In genomic region chr10:121608669-121609190, GRCh38 we compare ENCODE assay signal across 8 cellular contexts. TPM values are rescaled to one million over a fixed set of nuclear protein-coding genes. Genes with fewer than 3 reads are reported as not detected.
DNase-seq lines count a peak whose midpoint lies in the region; ATAC-seq, FAIRE-seq and TF ChIP-seq lines count a peak whose summit lies in the region.

No MANE protein-coding gene starts in this region.

- peaks cover 0 to 2% of the 10 kb centered on the region in 2 donors for H3K9me3 Mint-ChIP-seq in stimulated activated naive B cell treated with anti-CD40 and anti-IgM and Interleukin-4, amounts not matched to agents 10 μg/mL and 1 μg/mL and 100 μg/mL, for 72 hours

- no peaks in the 10 kb centered on the region for H3K4me1 Mint-ChIP-seq in stimulated activated naive B cell treated with anti-CD40 and anti-IgM and Interleukin-4, amounts not matched to agents 10 μg/mL and 1 μg/mL and 100 μg/mL, for 72 hours

- H3K4me1 ChIP-seq in HAP-1 (peaks cover 2% of the 10 kb centered on the region; the same call in 1 of the 2 replicates), lower lobe of right lung (no peaks in the 10 kb centered on the region)

- H3K4me3 ChIP-seq in HAP-1 (no peak overlapping the region; the same call in 1 of the 2 replicates), bronchial epithelial cell (ENCODE audit: low read depth, low read length) (peak overlapping the region; percentile 20), lower lobe of right lung (peak overlapping the region; percentile 43)

- peak; percentile 87 for DNase-seq in ELF-1 (ENCODE audit: low read depth, low spot score)
- peak; percentile 24 to 77 for DNase-seq in HAP-1 (ENCODE audit: low spot score in 2 of 2)
- DNase-seq in NCI-H510A (lab: John Stamatoyannopoulos, UW) = peak; percentile 51
- no peak for DNase-seq in bronchial epithelial cell (ENCODE audit: low read depth)
- DNase-seq in lower lobe of right lung = peak; percentile 66
- peak; percentile 9 for DNase-seq in stimulated activated naive B cell treated with anti-CD40 and anti-IgM and Interleukin-4, amounts not matched to agents 10 μg/mL and 1 μg/mL and 100 μg/mL, for 72 hours
- no peak for DNase-seq in NCI-H524 treated with DMSO at 0.1 percent for 48 hours (lab: John Stamatoyannopoulos, UW)

- H3K9me3 ChIP-seq in HAP-1 (no peaks in the 10 kb centered on the region), lower lobe of right lung (no peaks in the 10 kb centered on the region)

- H3K36me3 Mint-ChIP-seq in stimulated activated naive B cell treated with anti-CD40 and anti-IgM and Interleukin-4, amounts not matched to agents 10 μg/mL and 1 μg/mL and 100 μg/mL, for 72 hours = no peaks in the 10 kb centered on the region

- peaks cover 30 to 34% of the 10 kb centered on the region in 2 donors for H3K27me3 Mint-ChIP-seq in stimulated activated naive B cell treated with anti-CD40 and anti-IgM and Interleukin-4, amounts not matched to agents 10 μg/mL and 1 μg/mL and 100 μg/mL, for 72 hours

- H3K36me3 ChIP-seq in HAP-1 (replicated peaks) (no peaks in the 10 kb centered on the region), bronchial epithelial cell (ENCODE audit: control insufficient read depth, insufficient read depth, low read length) (no peaks in the 10 kb centered on the region), lower lobe of right lung (no peaks in the 10 kb centered on the region)

- FAIRE-seq in bronchial epithelial cell (lab: Jason Lieb, UNC) = no peak

- intact Hi-C loops in lower lobe of right lung (cut with DNase I) = loop anchor here (5.0 kb wide), 1 partner anchor 661 kb away; no protein-coding TSS in a partner anchor

- peak; percentile 78 for TF ChIP-seq CTCF in bronchial epithelial cell (IDR thresholded peaks at IDR 0.05; ENCODE audit: insufficient read depth, low read length, severe bottlenecking)
- peak; percentile 90 for TF ChIP-seq CTCF in lower lobe of right lung (IDR thresholded peaks at IDR 0.05)

- H3K27ac ChIP-seq in lower lobe of right lung = no peak overlapping the region

- H3K27me3 ChIP-seq in HAP-1 (ENCODE audit: low read depth) = no peaks in the 10 kb centered on the region
- H3K27me3 ChIP-seq in bronchial epithelial cell (ENCODE audit: control insufficient read depth, insufficient read depth, low read length) = no peaks in the 10 kb centered on the region
- peaks cover 14% of the 10 kb centered on the region for H3K27me3 ChIP-seq in lower lobe of right lung (ENCODE audit: low read depth)

- in situ Hi-C loops in HAP-1 (cut with MboI; ENCODE audit: low sequenced_read_pairs) = loop anchor here (25.0 kb wide), 1 partner anchor 671 kb away; no protein-coding TSS in a partner anchor

- ATAC-seq in lower lobe of right lung (peak; percentile 95), GM21360 (IDR thresholded peaks at IDR 0.05; ENCODE audit: unreplicated experiment) (no peak)
- peak; percentile 67 to 69 for ATAC-seq in stimulated activated naive B cell treated with anti-CD40 and anti-IgM and Interleukin-4, amounts not matched to agents 10 μg/mL and 1 μg/mL and 100 μg/mL, for 72 hours (replicated peaks)

- no peak overlapping the region for H3K27ac Mint-ChIP-seq in stimulated activated naive B cell treated with anti-CD40 and anti-IgM and Interleukin-4, amounts not matched to agents 10 μg/mL and 1 μg/mL and 100 μg/mL, for 72 hours

- no peak overlapping the region for H3K4me3 Mint-ChIP-seq in stimulated activated naive B cell treated with anti-CD40 and anti-IgM and Interleukin-4, amounts not matched to agents 10 μg/mL and 1 μg/mL and 100 μg/mL, for 72 hours

RNA-seq across cellular contexts. Expression of gene FGFR2, which starts 10.5 kb away (rescaled TPM):
- 16.8 and 18.8 TPM in 2 replicates for total RNA-seq in bronchial epithelial cell
- 59.2 TPM for total RNA-seq in lower lobe of right lung

Comparison
In these comparisons a context has a peak if more than half of its experiments do, and no peak if none do; other contexts are left out.
1. DNase-seq: peak in ELF-1 (single experiment), HAP-1 (2 of 2), NCI-H510A (single experiment), lower lobe of right lung (single experiment) and stimulated activated naive B cell treated with anti-CD40 and anti-IgM and Interleukin-4, amounts not matched to agents 10 μg/mL and 1 μg/mL and 100 μg/mL, for 72 hours (single experiment); none in bronchial epithelial cell (single experiment) and NCI-H524 treated with DMSO at 0.1 percent for 48 hours (single experiment).